19 cellular contexts compared by ENCODE assay signal in the genomic region with DNA sequence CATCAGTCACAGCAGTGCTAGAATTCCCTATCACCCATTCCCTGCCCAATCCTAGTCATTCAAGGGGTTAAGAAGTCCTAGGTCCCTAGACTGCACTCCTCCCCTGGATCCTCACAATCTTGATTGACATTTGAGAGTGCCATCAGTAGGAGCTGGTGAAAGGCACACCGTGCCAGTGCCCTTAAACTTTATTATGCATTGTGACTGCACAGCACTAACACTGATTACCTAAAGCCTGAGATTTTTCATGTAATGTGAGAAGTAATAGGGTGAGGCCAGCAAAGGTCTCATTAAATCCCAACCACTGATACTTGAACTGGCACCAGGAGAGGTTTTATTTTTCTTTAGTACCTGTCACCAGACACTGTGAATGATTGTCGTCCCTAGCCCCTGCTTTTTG. TPM values are rescaled to one million over a fixed set of nuclear protein-coding genes. Genes with fewer than 3 reads are reported as not detected.
DNase-seq lines count a peak whose midpoint lies in the region; ATAC-seq, FAIRE-seq and TF ChIP-seq lines count a peak whose summit lies in the region.
"Had no signal": no experiment of that assay in that cellular context is flagged by ENCODE, and none has a peak within 500 bp of the region (broad histone marks: within the 10 kb centered on the region; RNA-seq: fewer than 3 reads in every experiment).

No MANE protein-coding gene starts in this region.

- peak overlapping the region in 1 of 2 experiments; percentile 62; a peak in 4 of 6 replicates for H3K27ac ChIP-seq in A549
- H3K27ac ChIP-seq in HepG2 (ENCODE audit: extremely low read length, insufficient read depth, low read length) = no peak overlapping the region
- H3K27ac ChIP-seq: Peyer's patch had no signal

- H3K4me1 ChIP-seq in A549 (peaks cover 49% of the 10 kb centered on the region), HepG2 (ENCODE audit: insufficient read depth, low read length) (peaks cover 6% of the 10 kb centered on the region)
- H3K4me1 ChIP-seq: Caco-2, Peyer's patch had no signal

- DNase-seq in A549 (ENCODE audit: low read depth in 1 of 2, low spot score in 1 of 2) (no peak), HEK293T (ENCODE audit: extremely low spot score) (peak; percentile 37), NCI-H69 (lab: John Stamatoyannopoulos, UW) (peak; percentile 20), left kidney (ENCODE audit: low read depth, low spot score) (peak; percentile 95), HepG2 (ENCODE audit: low spot score) (no peak)
- DNase-seq: Caco-2; CD4-positive, CD25-positive, alpha-beta regulatory T cell; DMS53; HCEC 1CT; KG1; NCI-H146; NCI-H2081 treated with DMSO at 0.1 percent for 48 hours; NCI-H510A; Peyer's patch had no signal

- no TSS peak for BruUV-seq in HepG2 (replicated peaks; lab: Mats Ljungman, UMichigan)

- H3K9me3 ChIP-seq in A549 (no peaks in the 10 kb centered on the region), HepG2 (ENCODE audit: low read length) (no peaks in the 10 kb centered on the region)
- H3K9me3 ChIP-seq: Caco-2, Peyer's patch had no signal

- no peaks in the 10 kb centered on the region for H3K79me2 ChIP-seq in HepG2 (ENCODE audit: insufficient read depth, low read length)

- TF ChIP-seq POLR2A in A549 (IDR thresholded peaks at IDR 0.05; ENCODE audit: low read length) (no peak), HepG2 (IDR thresholded peaks at IDR 0.05; ENCODE audit: insufficient read depth in 1 of 2, low read depth in 2 of 2, low read length in 2 of 2) (no peak)

- no peak overlapping the region for H3K9ac ChIP-seq in HepG2 (ENCODE audit: insufficient read depth, low read depth, low read length)

- H2AFZ ChIP-seq in HepG2 (ENCODE audit: low read length) = no peak overlapping the region

- WGBS in A549 (ENCODE audit: missing lambda C conversion rate) = 60% methylated on average over 2 of the region's 2 CpGs
- 92% methylated on average over 2 of the region's 2 CpGs for WGBS in HepG2 (ENCODE audit: low lambda C conversion rate)

- no peak for TF ChIP-seq RAD21 in A549 (conservative IDR thresholded peaks at IDR 0.05 in 1 of 2, IDR thresholded peaks at IDR 0.05 in 1 of 2)
- no peak for TF ChIP-seq RAD21 in HepG2 (CRISPR knock-in tag; IDR thresholded peaks at IDR 0.05)

- no peaks in the 10 kb centered on the region for H4K20me1 ChIP-seq in HepG2 (ENCODE audit: insufficient read depth, low read length)

- no peaks in the 10 kb centered on the region for H3K36me3 ChIP-seq in HepG2 (replicated peaks in 1 of 2; ENCODE audit: control insufficient read depth in 1 of 2, insufficient read depth in 2 of 2, low read length in 2 of 2)
- H3K36me3 ChIP-seq: Peyer's patch had no signal

- POLR2A ChIA-PET in A549 (lab: Yijun Ruan, JAX) (no interaction called here), HEK293T (lab: Yijun Ruan, JAX) (no interaction called here), HepG2 (lab: Yijun Ruan, JAX) (no interaction called here)

- no peak overlapping the region for H3K4me3 ChIP-seq in A549
- no peak overlapping the region for H3K4me3 ChIP-seq in HepG2 (replicated peaks in 1 of 3; ENCODE audit: insufficient read depth in 1 of 3, low read depth in 2 of 3, low read length in 3 of 3)
- H3K4me3 ChIP-seq: Peyer's patch had no signal

- H3K27me3 ChIP-seq in HepG2 (ENCODE audit: control insufficient read depth in 1 of 2, insufficient read depth in 2 of 2, low read length in 2 of 2) = no peaks in the 10 kb centered on the region
- H3K27me3 ChIP-seq: Peyer's patch had no signal

- intact Hi-C loops in HepG2 (cut with micrococcal nuclease; ENCODE audit: unreplicated experiment) = no loop called here

- FAIRE-seq in A549 (lab: Jason Lieb, UNC) (no peak), HepG2 (lab: Jason Lieb, UNC) (no peak)
- FAIRE-seq: GM19239 had no signal

- ATAC-seq in A549 (no peak), HG02798 (IDR thresholded peaks at IDR 0.05; ENCODE audit: poor library complexity, unreplicated experiment) (no peak), HepG2 (no peak), GM21381 (IDR thresholded peaks at IDR 0.05; ENCODE audit: unreplicated experiment) (no peak)
- ATAC-seq: Right ventricle myocardium inferior, SK-N-SH treated with all-trans-retinoic acid at 6 μM for 48 hours had no signal

- in situ Hi-C loops in HepG2 (cut with HindIII; ENCODE audit: extremely low pct_ligation_motif_present, low pct_unique_long_range_greater_than_20kb) = no loop called here

- TF ChIP-seq EP300 in A549 (IDR thresholded peaks at IDR 0.05) = no peak
- TF ChIP-seq EP300 in HepG2 (IDR thresholded peaks at IDR 0.05; ENCODE audit: low read depth in 2 of 2, low read length in 2 of 2) = no peak
- TF ChIP-seq EP300 in HepG2 (CRISPR knock-in tag; IDR thresholded peaks at IDR 0.05; ENCODE audit: borderline replicate concordance) = no peak

- H3K4me2 ChIP-seq in A549 (peak overlapping the region; percentile 10; the same call in 1 of the 3 replicates), HepG2 (ENCODE audit: low read depth, low read length) (no peak overlapping the region)

- TF ChIP-seq CTCF in A549 (IDR thresholded peaks at IDR 0.05) = no peak
- no peak for TF ChIP-seq CTCF in HepG2 (CRISPR knock-in tag; IDR thresholded peaks at IDR 0.05)

- CTCF ChIA-PET in A549 (lab: Yijun Ruan, JAX) = no interaction called here
- CTCF ChIA-PET in HEK293T (lab: Yijun Ruan, JAX) = no interaction called here
- CTCF ChIA-PET in HepG2 (lab: Yijun Ruan, JAX; ENCODE audit: low intra/inter-chr PET ratio, low total read pairs) = no interaction called here

TF ChIP-seq in A549, 52 proteins besides CTCF, POLR2A, EP300 and RAD21 (continues in another document):
- TF ChIP-seq EHMT2 (IDR thresholded peaks at IDR 0.05; ENCODE audit: low read depth) = no peak

TF ChIP-seq in HepG2, 621 proteins besides CTCF, POLR2A, EP300 and RAD21 (continues in another document):
- TF ChIP-seq ZBTB7B (CRISPR knock-in tag; IDR thresholded peaks at IDR 0.05) (no peak), HOXA7 (CRISPR knock-in tag; IDR thresholded peaks at IDR 0.05) (no peak)

RNA-seq across cellular contexts. Expression of gene GXYLT2, which starts 16.3 kb away (rescaled TPM):
- polyA plus RNA-seq in A549 (2011; rRNA removed) (3.2 and 3.3 TPM in 2 replicates), A549 (2017; fragmentation: RNase III; extraction: RNeasy Plus Mini Kit Qiagen cat#74134 plus additional on column Dnase treatment) (1.9 to 2.3 TPM (median 2.0 TPM) in 3 replicates), HepG2 (2011; rRNA removed) (2.7 and 4.3 TPM in 2 replicates)
- polyA plus RNA-seq in A549 (2012; cell fraction: cytosol; rRNA removed) = 0.96 and 1.5 TPM in 2 replicates
- 0.37 and 0.58 TPM in 2 replicates for polyA plus RNA-seq in A549 (2012; cell fraction: nucleus; rRNA removed)
- 4.2 and 6.2 TPM in 2 replicates for polyA minus RNA-seq in A549 (2011; rRNA and poly(A)+ RNA removed)
- total RNA-seq in HepG2 (2016; rRNA removed; fragmentation: Illumina TruSeq; extraction: Trizol) = 6.9 and 7.4 TPM in 2 replicates
- total RNA-seq in HepG2 (2016; cell fraction: cytosol; rRNA removed; fragmentation: Illumina TruSeq; extraction: Trizol; ENCODE audit: low read depth) = 8.1 and 8.6 TPM in 2 replicates
- total RNA-seq in HepG2 (2016; cell fraction: insoluble cytoplasmic fraction; rRNA removed; fragmentation: Illumina TruSeq; extraction: Trizol) = 6.5 and 7.3 TPM in 2 replicates
- 14.3 and 16.8 TPM in 2 replicates for total RNA-seq in HepG2 (2016; cell fraction: membrane; rRNA removed; fragmentation: Illumina TruSeq; extraction: Trizol)
- total RNA-seq in HepG2 (2016; cell fraction: nucleus; rRNA removed; fragmentation: Illumina TruSeq; extraction: Trizol) = 4.1 and 6.0 TPM in 2 replicates
- 2.1 and 2.2 TPM in 2 replicates for polyA plus RNA-seq in HepG2 (2011; cell fraction: cytosol; rRNA removed)
- 1.1 and 1.5 TPM in 2 replicates for polyA plus RNA-seq in HepG2 (2011; cell fraction: nucleus; rRNA removed)
- 1.4 and 2.4 TPM in 2 replicates for polyA plus RNA-seq in HepG2 (2012)
- polyA plus RNA-seq in HepG2 (2016; cell fraction: cytosol; fragmentation: Illumina TruSeq; extraction: Trizol; ENCODE audit: low read depth) = 10.4 and 11.5 TPM in 2 replicates
- polyA plus RNA-seq in HepG2 (2016; cell fraction: insoluble cytoplasmic fraction; fragmentation: Illumina TruSeq; extraction: Trizol; ENCODE audit: low read depth) = 3.8 and 6.1 TPM in 2 replicates
- polyA plus RNA-seq in HepG2 (2016; cell fraction: membrane; fragmentation: Illumina TruSeq; extraction: Trizol; ENCODE audit: low read depth) = 12.1 and 13.9 TPM in 2 replicates
- polyA plus RNA-seq in HepG2 (2016; cell fraction: nucleus; fragmentation: Illumina TruSeq; extraction: Trizol; ENCODE audit: insufficient read depth, low read depth) = 4.0 and 5.5 TPM in 2 replicates
- 2.4 and 7.9 TPM in 2 replicates for polyA minus RNA-seq in HepG2 (2011; rRNA and poly(A)+ RNA removed; ENCODE audit: low replicate concordance)
- 7.3 and 9.8 TPM in 2 replicates for polyA minus RNA-seq in HepG2 (2011; cell fraction: cytosol; rRNA and poly(A)+ RNA removed)
- 4.1 and 5.3 TPM in 2 replicates for polyA minus RNA-seq in HepG2 (2011; cell fraction: nucleus; rRNA and poly(A)+ RNA removed)

RNA-seq across cellular contexts. Expression of gene SHQ1, which starts 55.9 kb away (rescaled TPM):
- polyA plus RNA-seq in A549 (2011; rRNA removed) (19.5 and 22.2 TPM in 2 replicates), A549 (2017; fragmentation: RNase III; extraction: RNeasy Plus Mini Kit Qiagen cat#74134 plus additional on column Dnase treatment) (16.4 to 18.0 TPM (median 17.1 TPM) in 3 replicates), HepG2 (2011; rRNA removed) (5.0 and 5.5 TPM in 2 replicates)
- polyA plus RNA-seq in A549 (2012; cell fraction: cytosol; rRNA removed) = 7.1 and 8.2 TPM in 2 replicates
- 4.2 and 7.1 TPM in 2 replicates for polyA plus RNA-seq in A549 (2012; cell fraction: nucleus; rRNA removed)
- 8.4 and 9.3 TPM in 2 replicates for polyA minus RNA-seq in A549 (2011; rRNA and poly(A)+ RNA removed)
- 20.3 and 25.6 TPM in 2 replicates for total RNA-seq in HepG2 (2016; rRNA removed; fragmentation: Illumina TruSeq; extraction: Trizol)
- 9.3 and 13.0 TPM in 2 replicates for total RNA-seq in HepG2 (2016; cell fraction: cytosol; rRNA removed; fragmentation: Illumina TruSeq; extraction: Trizol; ENCODE audit: low read depth)
- 17.7 and 24.7 TPM in 2 replicates for total RNA-seq in HepG2 (2016; cell fraction: insoluble cytoplasmic fraction; rRNA removed; fragmentation: Illumina TruSeq; extraction: Trizol)
- total RNA-seq in HepG2 (2016; cell fraction: membrane; rRNA removed; fragmentation: Illumina TruSeq; extraction: Trizol) = 6.5 and 7.1 TPM in 2 replicates
- 20.6 and 22.1 TPM in 2 replicates for total RNA-seq in HepG2 (2016; cell fraction: nucleus; rRNA removed; fragmentation: Illumina TruSeq; extraction: Trizol)
- polyA plus RNA-seq in HepG2 (2011; cell fraction: cytosol; rRNA removed) = 3.1 and 4.6 TPM in 2 replicates
- 3.0 and 3.3 TPM in 2 replicates for polyA plus RNA-seq in HepG2 (2011; cell fraction: nucleus; rRNA removed)
- 5.9 and 6.0 TPM in 2 replicates for polyA plus RNA-seq in HepG2 (2012)
- polyA plus RNA-seq in HepG2 (2016; cell fraction: cytosol; fragmentation: Illumina TruSeq; extraction: Trizol; ENCODE audit: low read depth) = 0.74 and 0.79 TPM in 2 replicates
- 18.7 and 19.3 TPM in 2 replicates for polyA plus RNA-seq in HepG2 (2016; cell fraction: insoluble cytoplasmic fraction; fragmentation: Illumina TruSeq; extraction: Trizol; ENCODE audit: low read depth)
- 2.2 and 2.4 TPM in 2 replicates for polyA plus RNA-seq in HepG2 (2016; cell fraction: membrane; fragmentation: Illumina TruSeq; extraction: Trizol; ENCODE audit: low read depth)
- 8.3 and 9.9 TPM in 2 replicates for polyA plus RNA-seq in HepG2 (2016; cell fraction: nucleus; fragmentation: Illumina TruSeq; extraction: Trizol; ENCODE audit: insufficient read depth, low read depth)
- polyA minus RNA-seq in HepG2 (2011; rRNA and poly(A)+ RNA removed; ENCODE audit: low replicate concordance) = 6.6 and 12.3 TPM in 2 replicates
- 3.9 and 5.8 TPM in 2 replicates for polyA minus RNA-seq in HepG2 (2011; cell fraction: cytosol; rRNA and poly(A)+ RNA removed)
- polyA minus RNA-seq in HepG2 (2011; cell fraction: nucleus; rRNA and poly(A)+ RNA removed) = 22.3 and 26.3 TPM in 2 replicates

Comparison
In these comparisons a context has a peak if more than half of its experiments do, and no peak if none do; other contexts are left out.
1. DNase-seq: peak in HEK293T (single experiment), NCI-H69 (single experiment) and left kidney (single experiment); none in A549 (0 of 2) and HepG2 (single experiment).